Comparison of ENCODE assay signal across 32 cellular contexts in the genomic region with DNA sequence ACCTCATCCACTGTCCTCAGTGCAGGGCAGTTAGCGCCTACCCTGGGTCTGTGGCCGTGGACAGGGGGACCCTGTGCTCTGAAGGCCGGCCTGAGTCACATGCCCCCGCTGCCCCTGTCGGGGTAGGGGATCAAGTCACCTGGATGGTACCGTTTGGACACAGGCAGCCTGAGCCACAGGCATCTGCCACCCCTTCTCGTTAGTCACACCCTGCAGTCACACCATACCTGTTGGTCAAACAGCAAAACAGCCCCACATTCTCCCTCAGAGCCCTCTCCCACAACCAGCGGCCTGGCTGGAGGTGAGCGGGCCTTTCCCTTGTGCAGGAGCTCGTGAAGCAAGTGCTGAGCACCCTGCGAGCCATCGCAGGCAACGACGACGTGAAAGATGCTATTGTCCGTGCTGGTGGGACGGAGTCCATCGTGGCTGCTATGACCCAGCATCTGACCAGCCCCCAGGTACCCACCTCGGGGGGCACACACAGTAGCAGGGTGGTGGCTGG.
"Had no signal": no experiment of that assay in that cellular context is flagged by ENCODE, and none has a peak within 500 bp of the region (broad histone marks: within the 10 kb centered on the region; RNA-seq: fewer than 3 reads in every experiment).

No MANE protein-coding gene starts in this region.

- H3K4me2 ChIP-seq: neural progenitor cell, smooth muscle cell had no signal

- H3K27me3 ChIP-seq: neural progenitor cell, neutrophil, ovary, spleen, suprapubic skin, testis, tibial artery, transverse colon, upper lobe of right lung, uterus had no signal

- H3K27ac Mint-ChIP-seq: naive thymus-derived CD4-positive, alpha-beta T cell; natural killer cell; nephron; neural progenitor cell; progenitor cell of endocrine pancreas; stimulated activated memory B cell treated with anti-CD40 and anti-IgM and Interleukin-4, amounts not matched to agents 10 μg/mL and 1 μg/mL and 100 μg/mL, for 72 hours; type B pancreatic cell had no signal

- H3K4me3 ChIP-seq: neural progenitor cell, ovary, psoas muscle, skin epidermis, smooth muscle cell, spleen, suprapubic skin, testis, tibial artery, transverse colon, upper lobe of right lung, uterus had no signal

- H3K79me2 ChIP-seq: parathyroid adenoma had no signal

- ATAC-seq: naive thymus-derived CD4-positive, alpha-beta T cell; natural killer cell; psoas muscle; right cardiac atrium; sciatic nerve; stimulated activated memory B cell treated with anti-CD40 and anti-IgM and Interleukin-4, amounts not matched to agents 10 μg/mL and 1 μg/mL and 100 μg/mL, for 72 hours; stimulated activated naive CD8-positive, alpha-beta T cell treated with anti-CD3 and anti-CD28 coated beads, Interleukin-15, amount 100 ng/mL, for 72 hours; stimulated activated naive CD8-positive, alpha-beta T cell treated with anti-CD3 and anti-CD28 coated beads, Interleukin-15, Interleukin-2, amounts not matched to agents 100 U/mL and 50 U/mL, for 24 hours; upper lobe of right lung had no signal

- H3K4me1 Mint-ChIP-seq: naive thymus-derived CD4-positive, alpha-beta T cell; nephron; neural progenitor cell; stimulated activated naive CD8-positive, alpha-beta T cell treated with anti-CD3 and anti-CD28 coated beads, Interleukin-15, amount 100 ng/mL, for 72 hours had no signal

- H3K36me3 ChIP-seq: neural progenitor cell, ovary, uterus had no signal

- H3K9me3 Mint-ChIP-seq: naive thymus-derived CD4-positive, alpha-beta T cell; natural killer cell; nephron; neural progenitor cell; stimulated activated memory B cell treated with anti-CD40 and anti-IgM and Interleukin-4, amounts not matched to agents 10 μg/mL and 1 μg/mL and 100 μg/mL, for 72 hours; stimulated activated naive CD8-positive, alpha-beta T cell treated with anti-CD3 and anti-CD28 coated beads, Interleukin-15, amount 100 ng/mL, for 72 hours; type B pancreatic cell had no signal

- H3K27ac ChIP-seq: neural progenitor cell, neutrophil, ovary, parathyroid adenoma, psoas muscle, skin epidermis, spleen, suprapubic skin, testis, tibial artery, transverse colon, upper lobe of right lung, uterus had no signal

- H3K9me3 ChIP-seq: neutrophil, ovary, psoas muscle, spleen, suprapubic skin, testis, tibial artery, transverse colon, upper lobe of right lung, uterus had no signal

- H3K4me3 Mint-ChIP-seq: naive thymus-derived CD4-positive, alpha-beta T cell; natural killer cell; nephron; neural progenitor cell; stimulated activated memory B cell treated with anti-CD40 and anti-IgM and Interleukin-4, amounts not matched to agents 10 μg/mL and 1 μg/mL and 100 μg/mL, for 72 hours; stimulated activated naive CD8-positive, alpha-beta T cell treated with anti-CD3 and anti-CD28 coated beads, Interleukin-15, amount 100 ng/mL, for 72 hours; type B pancreatic cell had no signal

- H3K36me3 Mint-ChIP-seq: natural killer cell, type B pancreatic cell had no signal

- H3K27me3 Mint-ChIP-seq: naive thymus-derived CD4-positive, alpha-beta T cell; progenitor cell of endocrine pancreas; stimulated activated memory B cell treated with anti-CD40 and anti-IgM and Interleukin-4, amounts not matched to agents 10 μg/mL and 1 μg/mL and 100 μg/mL, for 72 hours; stimulated activated naive CD8-positive, alpha-beta T cell treated with anti-CD3 and anti-CD28 coated beads, Interleukin-15, amount 100 ng/mL, for 72 hours; type B pancreatic cell had no signal

- H2AFZ ChIP-seq: neural progenitor cell, parathyroid adenoma had no signal

- DNase-seq: naive thymus-derived CD4-positive, alpha-beta T cell; natural killer cell; nucleus accumbens; ovary; psoas muscle; spleen; stimulated activated CD4-positive, alpha-beta T cell treated with anti-CD3 and anti-CD28 coated beads, Interleukin-12 subunit alpha, Interleukin-12 subunit beta, amount 100 ng/mL, for 4 hours; stimulated activated CD4-positive, alpha-beta T cell treated with anti-CD3 and anti-CD28 coated beads, Interleukin-1b, Interleukin-23, amount 100 ng/mL, for 48 hours; stimulated activated CD4-positive, alpha-beta T cell treated with anti-CD3 and anti-CD28 coated beads, Interleukin-4, amount 100 ng/mL, for 1 hour; stimulated activated CD4-positive, alpha-beta T cell treated with anti-CD3 and anti-CD28 coated beads, Interleukin-4, amount 100 ng/mL, for 4 hours; stimulated activated CD8-positive, alpha-beta memory T cell treated with anti-CD3 and anti-CD28 coated beads, Interleukin-4, amount 100 ng/mL, for 48 hours; stimulated activated naive CD4-positive, alpha-beta T cell; stimulated activated naive CD8-positive, alpha-beta T cell treated with anti-CD3 and anti-CD28 coated beads, Interleukin-15, amount 100 ng/mL, for 72 hours; stimulated activated naive CD8-positive, alpha-beta T cell treated with anti-CD3 and anti-CD28 coated beads, Interleukin-15, Interleukin-2, amounts not matched to agents 100 U/mL and 50 U/mL, for 24 hours; substantia nigra; testis; tibial artery; transverse colon; upper lobe of right lung; uterus had no signal

- H3K4me1 ChIP-seq: neural progenitor cell, parathyroid adenoma, spleen, suprapubic skin, tibial artery, transverse colon, upper lobe of right lung, uterus had no signal

- H3K9ac ChIP-seq: neural progenitor cell, parathyroid adenoma had no signal
